ENCODE assay signal across 8 cellular contexts in the genomic region with DNA sequence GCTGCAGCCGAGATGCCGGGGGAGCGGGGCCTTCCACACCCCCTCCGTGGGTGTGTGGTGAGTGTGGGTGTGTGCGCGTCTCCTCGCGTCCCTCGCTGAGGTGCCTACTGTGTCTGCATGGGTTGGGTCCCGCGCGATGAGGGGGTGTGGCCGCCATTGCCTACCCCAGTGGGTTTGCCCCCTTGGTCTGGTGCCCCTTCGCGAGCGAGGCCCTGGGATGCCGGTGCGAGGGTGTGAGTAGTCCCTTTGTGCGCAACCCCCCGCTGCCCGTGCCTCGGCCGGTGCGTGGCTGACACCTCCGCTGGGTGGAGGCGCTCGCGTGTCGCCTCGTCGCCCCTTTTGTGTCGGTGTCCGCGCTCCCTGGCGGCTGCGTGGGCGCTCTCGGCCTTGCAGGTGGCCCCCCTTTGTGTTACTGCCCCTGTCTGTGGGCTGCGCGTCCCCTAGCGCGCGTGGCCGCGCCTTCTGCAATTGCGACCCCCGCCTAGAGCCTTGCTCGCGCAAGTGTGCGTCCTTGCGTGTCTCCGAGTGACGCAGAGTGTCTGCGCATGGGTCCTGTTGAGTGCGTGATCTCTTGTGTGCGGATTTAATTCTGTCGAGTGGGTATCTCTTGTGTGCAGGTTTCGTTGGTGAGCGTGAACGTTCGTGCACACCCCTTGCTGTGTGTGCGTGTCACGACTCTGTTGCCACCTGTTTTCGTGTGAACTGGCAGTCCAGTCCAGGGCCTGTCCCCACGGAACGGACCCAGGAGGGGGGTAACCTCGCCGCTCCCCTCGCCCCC. TPM values are rescaled to one million over a fixed set of nuclear protein-coding genes. Genes with fewer than 3 reads are reported as not detected.
DNase-seq lines count a peak whose midpoint lies in the region; ATAC-seq and TF ChIP-seq lines count a peak whose summit lies in the region.

No MANE protein-coding gene starts in this region.

- in situ Hi-C loops in ACHN (cut with HindIII; ENCODE audit: low pct_ligation_motif_present, low pct_unique_long_range_greater_than_20kb, low sequenced_read_pairs) = no loop called here

- H3K4ac ChIP-seq in neuronal stem cell (ENCODE audit: low read length) = peak overlapping the region; percentile 71

- CTCF ChIA-PET in OCI-LY7 (lab: Charles Lee; ENCODE audit: unreplicated experiment) = no interaction called here

- TF ChIP-seq CTCF in OCI-LY7 (conservative IDR thresholded peaks at IDR 0.05; ENCODE audit: low read length) (peak; percentile 38; the same call in 1 of the 2 replicates), foreskin keratinocyte (conservative IDR thresholded peaks at IDR 0.05) (peak; percentile 4), testis (IDR thresholded peaks at IDR 0.05) (peak in 1 of 3 experiments; percentile 0)

- WGBS in neuronal stem cell (ENCODE audit: extremely low coverage in 2 of 2, insufficient read length in 2 of 2, insufficient replicate concordance in 1 of 2), 2 donors = no CpG with 5 or more reads among the region's 69 CpGs
- 0% methylated on average over 12 to 62 of the region's 69 CpGs for WGBS in testis, 2 donors

- H4K91ac ChIP-seq in neuronal stem cell (ENCODE audit: low read depth, low read length, poor library complexity) = peak overlapping the region; percentile 34

- intact Hi-C loops in OCI-LY7 (cut with micrococcal nuclease; ENCODE audit: unreplicated experiment) = loop anchor here (2.0 to 5.0 kb wide), 4 partner anchors 81 to 293 kb away; a partner anchor contains a TSS
- intact Hi-C loops in testis (cut with DNase I; ENCODE audit: low total_unique reads) = no loop called here

- peak overlapping the region; percentile 65 for H2AFZ ChIP-seq in OCI-LY7 (ENCODE audit: low read length)
- H2AFZ ChIP-seq in neuronal stem cell (ENCODE audit: low read length) = peak overlapping the region; percentile 88

- peak overlapping the region; percentile 5 for H3K23ac ChIP-seq in neuronal stem cell (ENCODE audit: low read depth, low read length, poor library complexity)

- peak overlapping the region; percentile 83 for H2BK5ac ChIP-seq in neuronal stem cell (ENCODE audit: low read length)

- POLR2A ChIA-PET in OCI-LY7 (lab: Charles Lee) = interaction anchor here (0.7 kb wide), 1 partner anchor 12 kb away, joined by 3 read pairs; no protein-coding TSS in a partner anchor

- H4K8ac ChIP-seq in neuronal stem cell (ENCODE audit: low read depth, low read length) = no peak overlapping the region

- peak; percentile 22 for ATAC-seq in GM18519 (IDR thresholded peaks at IDR 0.05; ENCODE audit: low FRiP score, unreplicated experiment)
- peak; percentile 38 for ATAC-seq in HG03066 (IDR thresholded peaks at IDR 0.05; ENCODE audit: low read depth, unreplicated experiment)
- peak; percentile 17 for ATAC-seq in foreskin keratinocyte

- DNase-seq in ACHN (peak; percentile 37), OCI-LY7 (ENCODE audit: low spot score) (peak; percentile 52), foreskin keratinocyte (peak in 1 of 2 donors; percentile 13), neuronal stem cell (ENCODE audit: low spot score) (no peak), testis (peak; percentile 75)
- peak; percentile 63 for DNase-seq in activated effector memory CD4-positive, alpha-beta T cell treated with Interleukin-2 at 50 U/mL for 16 hours

- H3K14ac ChIP-seq in neuronal stem cell (ENCODE audit: low read length) = peak overlapping the region; percentile 22

- peak overlapping the region; percentile 68 for H2AK5ac ChIP-seq in neuronal stem cell (ENCODE audit: low read depth, low read length)

- peak overlapping the region; percentile 99 for H3K9ac ChIP-seq in neuronal stem cell (ENCODE audit: low read depth, low read length, poor library complexity)

- H3K4me1 ChIP-seq in OCI-LY7 (ENCODE audit: insufficient read depth, low read length, poor library complexity, severe bottlenecking) (peaks cover 35% of the 10 kb centered on the region), foreskin keratinocyte (peaks cover 3% of the 10 kb centered on the region), neuronal stem cell (ENCODE audit: control insufficient read depth in 2 of 2, insufficient read depth in 1 of 2, low read depth in 1 of 2, low read length in 2 of 2) (peaks cover 4 to 10% of the 10 kb centered on the region in 2 donors), testis (peaks cover 10% of the 10 kb centered on the region)

- no peaks in the 10 kb centered on the region for H3K27me3 ChIP-seq in foreskin keratinocyte
- H3K27me3 ChIP-seq in neuronal stem cell (ENCODE audit: control insufficient read depth in 3 of 3, insufficient read depth in 3 of 3, low read depth in 1 of 3, low read length in 3 of 3) = no peaks in the 10 kb centered on the region
- H3K27me3 ChIP-seq in testis = no peaks in the 10 kb centered on the region

- H3K18ac ChIP-seq in neuronal stem cell (ENCODE audit: low read length) = peak overlapping the region; percentile 72

- BruUV-seq in OCI-LY7 (replicated peaks; lab: Mats Ljungman, UMichigan) = no TSS peak

- peak overlapping the region; percentile 94 for H3K4me2 ChIP-seq in OCI-LY7 (ENCODE audit: low read length)
- peak overlapping the region; percentile 67 for H3K4me2 ChIP-seq in neuronal stem cell (ENCODE audit: insufficient read depth, low read length, poor library complexity, severe bottlenecking)

- peaks cover 55% of the 10 kb centered on the region for H3K79me2 ChIP-seq in OCI-LY7 (ENCODE audit: insufficient read depth, low read depth, low read length)

- peaks cover 17% of the 10 kb centered on the region for H4K20me1 ChIP-seq in OCI-LY7 (ENCODE audit: insufficient read depth, low read length)

- TF ChIP-seq POLR2A in testis (IDR thresholded peaks at IDR 0.05) = no peak

- H3K27ac ChIP-seq in OCI-LY7 (ENCODE audit: low read depth, low read length, poor library complexity, severe bottlenecking) = peak overlapping the region; percentile 38
- H3K27ac ChIP-seq in foreskin keratinocyte = peak overlapping the region; percentile 94
- H3K27ac ChIP-seq in neuronal stem cell (replicated peaks; ENCODE audit: low read length) = peak overlapping the region; percentile 75
- peak overlapping the region; percentile 99 for H3K27ac ChIP-seq in testis

- H2BK120ac ChIP-seq in neuronal stem cell (ENCODE audit: low read depth, low read length) = peak overlapping the region; percentile 69

- H3K79me1 ChIP-seq in neuronal stem cell (ENCODE audit: low read depth, low read length) = peaks cover 9% of the 10 kb centered on the region

- no peak overlapping the region for H2BK15ac ChIP-seq in neuronal stem cell (ENCODE audit: low read length)

- H2BK12ac ChIP-seq in neuronal stem cell (ENCODE audit: low read length) = peak overlapping the region; percentile 97

- H3K4me3 ChIP-seq in OCI-LY7 (ENCODE audit: low read depth, low read length, poor library complexity, severe bottlenecking) = peak overlapping the region; percentile 80
- peak overlapping the region; percentile 88 to 92 for H3K4me3 ChIP-seq in neuronal stem cell (ENCODE audit: low read length in 2 of 2)
- H3K4me3 ChIP-seq in testis = peak overlapping the region; percentile 85 to 91

- no peaks in the 10 kb centered on the region for H3K9me2 ChIP-seq in OCI-LY7 (ENCODE audit: insufficient read depth, low read length)

- no peaks in the 10 kb centered on the region for H3K36me3 ChIP-seq in OCI-LY7 (ENCODE audit: insufficient read depth, low read length)
- H3K36me3 ChIP-seq in neuronal stem cell (replicated peaks in 1 of 2; ENCODE audit: control insufficient read depth in 2 of 2, insufficient read depth in 2 of 2, low read length in 2 of 2) = peaks cover under 1 to 17% of the 10 kb centered on the region in 2 donors
- H3K36me3 ChIP-seq in testis (ENCODE audit: low read depth, missing control alignments) = no peaks in the 10 kb centered on the region

- peaks cover 5% of the 10 kb centered on the region; the same call in 1 of the 2 replicates for H3K9me3 ChIP-seq in OCI-LY7 (ENCODE audit: low read length)
- peaks cover 0 to 27% of the 10 kb centered on the region in 2 donors for H3K9me3 ChIP-seq in neuronal stem cell (replicated peaks in 1 of 2; ENCODE audit: control insufficient read depth in 2 of 2, insufficient read depth in 1 of 2, low read depth in 1 of 2, low read length in 2 of 2)
- H3K9me3 ChIP-seq in testis = no peaks in the 10 kb centered on the region

RNA-seq across cellular contexts. Expression of a gene that starts 0.6 kb away (rescaled TPM):
- total RNA-seq in OCI-LY7 (2014; rRNA removed; shearing (Covaris generic)) = 73.5 and 92.1 TPM in 2 replicates
- total RNA-seq in OCI-LY7 (2022) (86.4 and 90.0 TPM in 2 replicates), foreskin keratinocyte (60.8 and 72.0 TPM in 2 replicates), testis (100 to 1,000 TPM; 154 to 181 TPM)
- polyA plus RNA-seq in foreskin keratinocyte (10.2 and 10.4 TPM in 2 replicates), testis (ENCODE audit: insufficient read depth, low read depth, low replicate concordance) (70.7 TPM)
- polyA plus RNA-seq in neuronal stem cell (2013, experiment 1 of 2) = 156 TPM
- polyA plus RNA-seq in neuronal stem cell (2013, experiment 2 of 2) = 163 TPM

RNA-seq across cellular contexts. Expression of a gene that starts 0.7 kb away (rescaled TPM):
- total RNA-seq in OCI-LY7 (2014; rRNA removed; shearing (Covaris generic)) = 3.7 and 7.4 TPM in 2 replicates
- total RNA-seq in OCI-LY7 (2022) = 35.4 and 38.8 TPM in 2 replicates
- total RNA-seq in foreskin keratinocyte = 19.1 and 21.9 TPM in 2 replicates
- polyA plus RNA-seq in foreskin keratinocyte = 30.3 and 30.9 TPM in 2 replicates
- polyA plus RNA-seq in neuronal stem cell (2013, experiment 1 of 2) = 32.1 TPM
- polyA plus RNA-seq in neuronal stem cell (2013, experiment 2 of 2) = 31.9 TPM
- 10 to 100 TPM; 38.0 to 44.9 TPM for total RNA-seq in testis
- 96.2 TPM for polyA plus RNA-seq in testis (ENCODE audit: insufficient read depth, low read depth, low replicate concordance)

Comparison
In these comparisons a context has a peak if more than half of its experiments do, and no peak if none do; other contexts are left out.
1. H3K27ac ChIP-seq: peak in every context shown above with its lines; median percentile 99 in testis; 94 in foreskin keratinocyte; 75 in neuronal stem cell; 38 in OCI-LY7.